Comparison of ENCODE assay signal across 1 cellular context in genomic region chr2:159906315-159906714, GRCh38.
TF ChIP-seq lines count a peak whose summit lies in the region.

No MANE protein-coding gene starts in this region.

TF ChIP-seq in HepG2, 621 proteins besides CTCF, POLR2A, EP300 and RAD21 (continued from another document and continues in another):
- TF ChIP-seq REST (IDR thresholded peaks at IDR 0.05; ENCODE audit: borderline replicate concordance in 1 of 2, low read depth in 1 of 2, low read length in 2 of 2) (peak in 1 of 2 experiments; percentile 14; a peak in 1 of 4 replicates), ZNF710 (CRISPR knock-in tag; IDR thresholded peaks at IDR 0.05; ENCODE audit: borderline replicate concordance) (peak; percentile 60; the same call in 1 of the 2 replicates), ZNF574 (CRISPR knock-in tag; IDR thresholded peaks at IDR 0.05) (peak; percentile 29; the same call in 1 of the 2 replicates), ZNF142 (CRISPR knock-in tag; IDR thresholded peaks at IDR 0.05) (no peak), CBFB (CRISPR knock-in tag; IDR thresholded peaks at IDR 0.05) (0 out of 2 replicates have a peak, but pooled peaks have one; percentile 37), KAT8 (CRISPR knock-in tag; IDR thresholded peaks at IDR 0.05) (0 out of 2 replicates have a peak, but pooled peaks have one; percentile 46), SMYD3 (CRISPR knock-in tag; IDR thresholded peaks at IDR 0.05) (no peak), SKIL (CRISPR knock-in tag; IDR thresholded peaks at IDR 0.05; ENCODE audit: borderline replicate concordance) (0 out of 2 replicates have a peak, but pooled peaks have one; percentile 22), ZNF746 (CRISPR knock-in tag; IDR thresholded peaks at IDR 0.05) (0 out of 2 replicates have a peak, but pooled peaks have one; percentile 31), ZNF281 (CRISPR knock-in tag; IDR thresholded peaks at IDR 0.05; ENCODE audit: borderline replicate concordance) (peak; percentile 57; the same call in 1 of the 2 replicates), KLF6 (CRISPR knock-in tag; IDR thresholded peaks at IDR 0.05) (0 out of 2 replicates have a peak, but pooled peaks have one; percentile 33), ZNF644 (CRISPR knock-in tag; IDR thresholded peaks at IDR 0.05; ENCODE audit: low read depth) (peak; percentile 71; the same call in 1 of the 2 replicates), ASH2L (IDR thresholded peaks at IDR 0.05; ENCODE audit: insufficient read length, low read depth, low read length) (peak; percentile 71), MIER2 (CRISPR knock-in tag; IDR thresholded peaks at IDR 0.05) (0 out of 2 replicates have a peak, but pooled peaks have one; percentile 43), ESRRA (CRISPR knock-in tag; IDR thresholded peaks at IDR 0.05; ENCODE audit: low read depth) (0 out of 2 replicates have a peak, but pooled peaks have one; percentile 39), SP140L (CRISPR knock-in tag; IDR thresholded peaks at IDR 0.05; ENCODE audit: borderline replicate concordance) (peak; percentile 50; the same call in 1 of the 2 replicates), ZNF232 (CRISPR knock-in tag; IDR thresholded peaks at IDR 0.05; ENCODE audit: borderline replicate concordance) (0 out of 2 replicates have a peak, but pooled peaks have one; percentile 42), ZNF430 (CRISPR knock-in tag; IDR thresholded peaks at IDR 0.05) (peak; percentile 62; the same call in 1 of the 2 replicates), TEAD3 (CRISPR knock-in tag; optimal IDR thresholded peaks at IDR 0.05; ENCODE audit: borderline replicate concordance) (peak; percentile 87), BCL6 (CRISPR knock-in tag; IDR thresholded peaks at IDR 0.05) (peak; percentile 46; the same call in 1 of the 2 replicates), NFE2L1 (CRISPR knock-in tag; IDR thresholded peaks at IDR 0.05; ENCODE audit: borderline replicate concordance) (no peak), MAFF (IDR thresholded peaks at IDR 0.05; ENCODE audit: low read depth, low read length) (no peak), IKZF5 (CRISPR knock-in tag; IDR thresholded peaks at IDR 0.05) (peak; percentile 64; the same call in 1 of the 2 replicates), MXD3 (CRISPR knock-in tag; IDR thresholded peaks at IDR 0.05) (no peak), FOXO1 (CRISPR knock-in tag; IDR thresholded peaks at IDR 0.05) (0 out of 2 replicates have a peak, but pooled peaks have one; percentile 32), PHF8 (CRISPR knock-in tag; IDR thresholded peaks at IDR 0.05) (0 out of 2 replicates have a peak, but pooled peaks have one; percentile 25), ATF6 (CRISPR knock-in tag; conservative IDR thresholded peaks at IDR 0.05) (no peak), CBX5 (CRISPR knock-in tag; IDR thresholded peaks at IDR 0.05; ENCODE audit: borderline replicate concordance) (peak; percentile 65; the same call in 1 of the 2 replicates), AKAP8 (CRISPR knock-in tag; IDR thresholded peaks at IDR 0.05) (no peak)
